Comparison of ENCODE assay signal across 8 cellular contexts in genomic region chr11:120337896-120338840, GRCh38. TPM values are rescaled to one million over a fixed set of nuclear protein-coding genes. Genes with fewer than 3 reads are reported as not detected.
DNase-seq lines count a peak whose midpoint lies in the region; ATAC-seq and TF ChIP-seq lines count a peak whose summit lies in the region.

No MANE protein-coding gene starts in this region.

- H3K9me3 ChIP-seq in H9 (ENCODE audit: control insufficient read depth, low read depth, low read length) (no peaks in the 10 kb centered on the region), suprapubic skin (no peaks in the 10 kb centered on the region)

- H3K4ac ChIP-seq in H9 (ENCODE audit: low read depth, low read length), result no peak overlapping the region

- TF ChIP-seq CTCF in H9 (conservative IDR thresholded peaks at IDR 0.05) (no peak), suprapubic skin (IDR thresholded peaks at IDR 0.05) (no peak)

- peak overlapping the region; percentile 86 for H3K4me3 ChIP-seq in suprapubic skin

- in situ Hi-C loops in ACHN (cut with HindIII; ENCODE audit: low pct_ligation_motif_present, low pct_unique_long_range_greater_than_20kb, low sequenced_read_pairs), result no loop called here

- H3K9ac ChIP-seq in H9 (ENCODE audit: extremely low read depth, insufficient read length, low read length), result peak overlapping the region; percentile 69

- H3K4me1 ChIP-seq in H9 (ENCODE audit: insufficient read depth, low read length) (0 out of 2 replicates have a peak, but pooled peaks cover 3% of the 10 kb centered on the region), suprapubic skin (peaks cover 66% of the 10 kb centered on the region)

- H4K8ac ChIP-seq in H9 (replicated peaks; ENCODE audit: insufficient read length, low read depth, low read length), result no peak overlapping the region

- H2BK5ac ChIP-seq in H9 (ENCODE audit: insufficient read length, low read length), result no peak overlapping the region

- H3K56ac ChIP-seq in H9 (ENCODE audit: insufficient read length, low read depth, low read length), result no peak overlapping the region

- H3K23me2 ChIP-seq in H9 (ENCODE audit: insufficient read length, low read depth, low read length, poor library complexity, severe bottlenecking), result peaks cover 17% of the 10 kb centered on the region

- peaks cover 10% of the 10 kb centered on the region for H3K79me2 ChIP-seq in H9 (ENCODE audit: insufficient read depth, low read length)

- no peak overlapping the region for H2BK12ac ChIP-seq in H9 (ENCODE audit: insufficient read length, low read depth, low read length)

- DNase-seq in ACHN, result peak; percentile 9
- DNase-seq in H9, result no peak
- no peak for DNase-seq in activated T-helper 1 cell treated with anti-CD3 and anti-CD28 coated beads, Interleukin-12 subunit alpha, Interleukin-12 subunit beta, Interleukin-2, Interleukin-4 antibody, amounts not matched to agents 30 ng/mL and 10 ng/mL and 1 ng/mL, durations not matched to agents 14 hours and 24 hours and 36 hours (ENCODE audit: low spot score)
- DNase-seq in immature natural killer cell, result no peak
- no peak for DNase-seq in suprapubic skin (ENCODE audit: low spot score in 2 of 2)
- no peak for DNase-seq in stimulated activated CD4-positive, alpha-beta T cell treated with anti-CD3 and anti-CD28 coated beads, Interleukin-15, amount 100 ng/mL, for 24 hours

- TF ChIP-seq EP300 in suprapubic skin (IDR thresholded peaks at IDR 0.05), result no peak

- H3K9me3 Mint-ChIP-seq in H9, result no peaks in the 10 kb centered on the region
- peaks cover 6% of the 10 kb centered on the region for H3K9me3 Mint-ChIP-seq in activated T-helper 1 cell treated with anti-CD3 and anti-CD28 coated beads, Interleukin-12 subunit alpha, Interleukin-12 subunit beta, Interleukin-2, Interleukin-4 antibody, amounts not matched to agents 30 ng/mL and 10 ng/mL and 1 ng/mL, durations not matched to agents 14 hours and 24 hours and 36 hours
- peaks cover 0 to 1% (median 0%) of the 10 kb centered on the region in 6 donors for H3K9me3 Mint-ChIP-seq in immature natural killer cell

- no peak for TF ChIP-seq POLR2A in suprapubic skin (IDR thresholded peaks at IDR 0.05)

- no peaks in the 10 kb centered on the region for H4K20me1 ChIP-seq in H9 (ENCODE audit: control insufficient read depth, insufficient read depth, insufficient read length)

- H3K27ac Mint-ChIP-seq in H9, result no peak overlapping the region
- H3K27ac Mint-ChIP-seq in activated T-helper 1 cell treated with anti-CD3 and anti-CD28 coated beads, Interleukin-12 subunit alpha, Interleukin-12 subunit beta, Interleukin-2, Interleukin-4 antibody, amounts not matched to agents 30 ng/mL and 10 ng/mL and 1 ng/mL, durations not matched to agents 14 hours and 24 hours and 36 hours, result peak overlapping the region; percentile 63
- peak overlapping the region in 2 of 6 donors; percentile 57 to 74 for H3K27ac Mint-ChIP-seq in immature natural killer cell

- H3T11ph ChIP-seq in H9 (ENCODE audit: low read length), result no peak overlapping the region

- H3K14ac ChIP-seq in H9 (ENCODE audit: insufficient read depth, low read length), result no peak overlapping the region

- intact Hi-C loops in activated T-helper 1 cell treated with anti-CD3 and anti-CD28 coated beads, Interleukin-12 subunit alpha, Interleukin-12 subunit beta, Interleukin-2, Interleukin-4 antibody, amounts not matched to agents 30 ng/mL and 10 ng/mL and 1 ng/mL, durations not matched to agents 14 hours and 24 hours and 36 hours (cut with micrococcal nuclease), result loop anchor here (2.0 to 10.0 kb wide), 6 partner anchors 89 to 954 kb away; partner anchors contain the start of genes NECTIN1 and SC5D

- no CpG with 5 or more reads among the region's 12 CpGs for WGBS in H9 (ENCODE audit: extremely low coverage, insufficient read length, low lambda C conversion rate)
- WGBS in suprapubic skin, result 11% methylated on average over 12 of the region's 12 CpGs

- H3K27ac ChIP-seq in H9 (ENCODE audit: insufficient read length, low read depth, low read length) (no peak overlapping the region), suprapubic skin (peak overlapping the region; percentile 99)

- no peaks in the 10 kb centered on the region for H3K79me1 ChIP-seq in H9 (ENCODE audit: insufficient read depth, low read depth, low read length, poor library complexity, severe bottlenecking)

- H3K4me1 Mint-ChIP-seq in H9 (peaks cover 32 to 39% of the 10 kb centered on the region in 2 experiments), immature natural killer cell (peaks cover 29 to 59% of the 10 kb centered on the region in 2 donors)
- H3K4me1 Mint-ChIP-seq in activated T-helper 1 cell treated with anti-CD3 and anti-CD28 coated beads, Interleukin-12 subunit alpha, Interleukin-12 subunit beta, Interleukin-2, Interleukin-4 antibody, amounts not matched to agents 30 ng/mL and 10 ng/mL and 1 ng/mL, durations not matched to agents 14 hours and 24 hours and 36 hours (ENCODE audit: low read depth), result peaks cover 50% of the 10 kb centered on the region

- H3K27me3 ChIP-seq in H9 (ENCODE audit: insufficient read depth, low read length) (no peaks in the 10 kb centered on the region), suprapubic skin (no peaks in the 10 kb centered on the region)

- H3K36me3 Mint-ChIP-seq in H9 (ENCODE audit: insufficient read depth in 1 of 3, low read depth in 3 of 3), result no peaks in the 10 kb centered on the region
- peaks cover 8% of the 10 kb centered on the region for H3K36me3 Mint-ChIP-seq in activated T-helper 1 cell treated with anti-CD3 and anti-CD28 coated beads, Interleukin-12 subunit alpha, Interleukin-12 subunit beta, Interleukin-2, Interleukin-4 antibody, amounts not matched to agents 30 ng/mL and 10 ng/mL and 1 ng/mL, durations not matched to agents 14 hours and 24 hours and 36 hours (ENCODE audit: low read depth)
- peaks cover 4 to 5% (median 4%) of the 10 kb centered on the region in 3 donors for H3K36me3 Mint-ChIP-seq in immature natural killer cell

- no peaks in the 10 kb centered on the region for H3K27me3 Mint-ChIP-seq in H9 (ENCODE audit: low read depth)
- peaks cover 58% of the 10 kb centered on the region for H3K27me3 Mint-ChIP-seq in activated T-helper 1 cell treated with anti-CD3 and anti-CD28 coated beads, Interleukin-12 subunit alpha, Interleukin-12 subunit beta, Interleukin-2, Interleukin-4 antibody, amounts not matched to agents 30 ng/mL and 10 ng/mL and 1 ng/mL, durations not matched to agents 14 hours and 24 hours and 36 hours (ENCODE audit: insufficient read depth)
- H3K27me3 Mint-ChIP-seq in immature natural killer cell (ENCODE audit: low read depth in 3 of 3), result peaks cover 18 to 33% (median 30%) of the 10 kb centered on the region in 3 donors

- H3K4me3 Mint-ChIP-seq in H9 (peak overlapping the region; percentile 94 to 97), immature natural killer cell (peak overlapping the region; percentile 90 to 97 (median 91))
- peak overlapping the region; percentile 96 for H3K4me3 Mint-ChIP-seq in activated T-helper 1 cell treated with anti-CD3 and anti-CD28 coated beads, Interleukin-12 subunit alpha, Interleukin-12 subunit beta, Interleukin-2, Interleukin-4 antibody, amounts not matched to agents 30 ng/mL and 10 ng/mL and 1 ng/mL, durations not matched to agents 14 hours and 24 hours and 36 hours

- H2AFZ ChIP-seq in H9 (ENCODE audit: low read length), result no peak overlapping the region

- H3K23ac ChIP-seq in H9 (ENCODE audit: insufficient read length, low read depth, low read length), result no peak overlapping the region

- H2BK20ac ChIP-seq in H9 (ENCODE audit: low read depth, low read length, poor library complexity, severe bottlenecking), result no peak overlapping the region

- H3K4me2 ChIP-seq in H9 (ENCODE audit: insufficient read depth, insufficient read length, low read length), result peak overlapping the region; percentile 96

- no peak overlapping the region for H4K91ac ChIP-seq in H9 (ENCODE audit: insufficient read length, low read depth, low read length)

- H3K18ac ChIP-seq in H9 (ENCODE audit: insufficient read length, low read depth, low read length), result no peak overlapping the region

- H2AK5ac ChIP-seq in H9 (ENCODE audit: insufficient read length, low read length), result no peak overlapping the region

- ATAC-seq in HG03196 (IDR thresholded peaks at IDR 0.05; ENCODE audit: unreplicated experiment) (no peak), GM18520 (IDR thresholded peaks at IDR 0.05; ENCODE audit: unreplicated experiment) (no peak)

- H2BK15ac ChIP-seq in H9 (ENCODE audit: low read depth, low read length), result no peak overlapping the region

- no peaks in the 10 kb centered on the region for H3K36me3 ChIP-seq in suprapubic skin

- no peak overlapping the region for H4K5ac ChIP-seq in H9 (ENCODE audit: insufficient read length, low read depth, low read length)

- no peak overlapping the region for H2BK120ac ChIP-seq in H9 (ENCODE audit: low read depth, low read length, poor library complexity, severe bottlenecking)

RNA-seq across cellular contexts. Expression of gene ARHGEF12, which starts 2.0 kb away (rescaled TPM):
- total RNA-seq in H9 (2021) (27.0 TPM in 2 replicates), suprapubic skin (100 to 1,000 TPM; 107 to 222 (median 138) TPM)
- 25.7 and 26.0 TPM in 2 replicates for total RNA-seq in activated T-helper 1 cell treated with anti-CD3 and anti-CD28 coated beads, Interleukin-12 subunit alpha, Interleukin-12 subunit beta, Interleukin-2, Interleukin-4 antibody, amounts not matched to agents 30 ng/mL and 10 ng/mL and 1 ng/mL, durations not matched to agents 14 hours and 24 hours and 36 hours
- 10 to 100 TPM in 1 of 3 donors, 1 to 10 TPM in 2; 1.1 to 12.2 (median 6.7) TPM for polyA plus RNA-seq in immature natural killer cell

RNA-seq across cellular contexts. Expression of gene TLCD5, which starts 13.1 kb away (rescaled TPM):
- 6.8 and 7.1 TPM in 2 replicates for total RNA-seq in H9 (2021)
- 1.2 and 1.7 TPM in 2 replicates for total RNA-seq in activated T-helper 1 cell treated with anti-CD3 and anti-CD28 coated beads, Interleukin-12 subunit alpha, Interleukin-12 subunit beta, Interleukin-2, Interleukin-4 antibody, amounts not matched to agents 30 ng/mL and 10 ng/mL and 1 ng/mL, durations not matched to agents 14 hours and 24 hours and 36 hours
- not detected for polyA plus RNA-seq in immature natural killer cell
- total RNA-seq in suprapubic skin, result 1 to 10 TPM in 2 of 4 donors, under 1 TPM in 2; 0.83 to 2.3 (median 1.5) TPM
